In genomic region chr1:44318097-44319088, GRCh38 we compare ENCODE assay signal across 1 cellular context.
TF ChIP-seq lines count a peak whose summit lies in the region.

No MANE protein-coding gene starts in this region.

TF ChIP-seq in HepG2, 621 proteins besides CTCF, POLR2A, EP300 and RAD21 (continued from another document):
- TF ChIP-seq, protein P1, sequence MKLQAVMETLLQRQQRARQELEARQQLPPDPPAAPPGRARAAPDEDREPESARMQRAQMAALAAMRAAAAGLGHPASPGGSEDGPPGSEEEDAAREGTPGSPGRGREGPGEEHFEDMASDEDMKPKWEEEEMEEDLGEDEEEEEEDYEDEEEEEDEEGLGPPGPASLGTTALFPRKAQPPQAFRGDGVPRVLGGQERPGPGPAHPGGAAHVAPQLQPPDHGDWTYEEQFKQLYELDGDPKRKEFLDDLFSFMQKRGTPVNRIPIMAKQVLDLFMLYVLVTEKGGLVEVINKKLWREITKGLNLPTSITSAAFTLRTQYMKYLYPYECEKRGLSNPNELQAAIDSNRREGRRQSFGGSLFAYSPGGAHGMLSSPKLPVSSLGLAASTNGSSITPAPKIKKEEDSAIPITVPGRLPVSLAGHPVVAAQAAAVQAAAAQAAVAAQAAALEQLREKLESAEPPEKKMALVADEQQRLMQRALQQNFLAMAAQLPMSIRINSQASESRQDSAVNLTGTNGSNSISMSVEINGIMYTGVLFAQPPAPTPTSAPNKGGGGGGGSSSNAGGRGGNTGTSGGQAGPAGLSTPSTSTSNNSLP (IDR thresholded peaks at IDR 0.05; ENCODE audit: low read depth, low read length), result 0 out of 2 replicates have a peak, but pooled peaks have one; percentile 11
- TF ChIP-seq MEIS2 (CRISPR knock-in tag; IDR thresholded peaks at IDR 0.05), result no peak
- TF ChIP-seq MED13 (CRISPR knock-in tag; IDR thresholded peaks at IDR 0.05), result no peak
- TF ChIP-seq CREB1 (IDR thresholded peaks at IDR 0.05), result no peak
- 0 out of 2 replicates have a peak, but pooled peaks have one; percentile 15 for TF ChIP-seq CREB1 (CRISPR knock-in tag; IDR thresholded peaks at IDR 0.05)
